25 cellular contexts compared by ENCODE assay signal in genomic region chr2:142748559-142749099, GRCh38.
"Had no signal": no experiment of that assay in that cellular context is flagged by ENCODE, and none has a peak within 500 bp of the region (broad histone marks: within the 10 kb centered on the region; RNA-seq: fewer than 3 reads in every experiment).

No MANE protein-coding gene starts in this region.

- H2AFZ ChIP-seq: hepatocyte had no signal

- H3K4me3 ChIP-seq: heart right ventricle, hepatocyte, left ventricle myocardium inferior, lung, mucosa of descending colon, pancreas, skin epidermis, stomach, thoracic aorta, tibial artery, upper lobe of right lung had no signal

- H3K27ac ChIP-seq: heart right ventricle, hepatocyte, left ventricle myocardium inferior, pancreas, skin epidermis, stomach, thoracic aorta, tibial artery, upper lobe of right lung had no signal

- DNase-seq: heart right ventricle; islet precursor cell; left ventricle myocardium inferior; midbrain; mucosa of descending colon; naive thymus-derived CD4-positive, alpha-beta T cell; pancreas; retina; right cardiac atrium; stimulated activated CD4-positive, alpha-beta T cell treated with anti-CD3 and anti-CD28 coated beads, Interleukin-12 subunit alpha, Interleukin-12 subunit beta, amount 100 ng/mL, for 4 hours; stimulated activated CD4-positive, alpha-beta T cell treated with anti-CD3 and anti-CD28 coated beads, Interleukin-15, amount 100 ng/mL, for 24 hours; stimulated activated CD4-positive, alpha-beta T cell treated with anti-CD3 and anti-CD28 coated beads, Interleukin-2, amount 100 ng/mL, for 24 hours; stimulated activated CD4-positive, alpha-beta T cell treated with anti-CD3 and anti-CD28 coated beads, Interleukin-4, amount 100 ng/mL, for 1 hour; stimulated activated naive B cell treated with anti-CD40 and anti-IgM and Interleukin-4, amounts not matched to agents 10 μg/mL and 1 μg/mL and 100 μg/mL, for 72 hours; stimulated activated naive CD8-positive, alpha-beta T cell treated with anti-CD3 and anti-CD28 coated beads, Interleukin-15, Interleukin-2, amounts not matched to agents 100 U/mL and 50 U/mL, for 24 hours; stomach; tibial artery; trophoblast cell; upper lobe of right lung had no signal

- H3K4me1 ChIP-seq: heart right ventricle, left ventricle myocardium inferior, stomach, tibial artery, upper lobe of right lung had no signal

- H3K36me3 ChIP-seq: heart right ventricle, left ventricle myocardium inferior, pancreas, stomach, thoracic aorta, tibial artery, upper lobe of right lung had no signal

- H3K4me2 ChIP-seq: hepatocyte had no signal

- H3K9me3 ChIP-seq: left ventricle myocardium inferior, mucosa of descending colon, pancreas, thoracic aorta, tibial artery, upper lobe of right lung had no signal

- H3K27me3 ChIP-seq: heart right ventricle, hepatocyte, pancreas, stomach, tibial artery, upper lobe of right lung had no signal

- ATAC-seq: heart right ventricle; mucosa of descending colon; naive thymus-derived CD4-positive, alpha-beta T cell; natural killer cell treated with Interleukin-12 subunit alpha and Interleukin-12 subunit beta and Interleukin-15 and Interleukin-18, amount 100 ng/mL, for 72 hours; pancreas; right cardiac atrium; sciatic nerve; stimulated activated naive B cell treated with anti-CD40 and anti-IgM and Interleukin-4, amounts not matched to agents 10 μg/mL and 1 μg/mL and 100 μg/mL, for 72 hours; stimulated activated naive CD8-positive, alpha-beta T cell treated with anti-CD3 and anti-CD28 coated beads, Interleukin-15, Interleukin-2, amounts not matched to agents 100 U/mL and 50 U/mL, for 24 hours; upper lobe of right lung had no signal

- H3K79me2 ChIP-seq: hepatocyte had no signal
